In the genomic region with DNA sequence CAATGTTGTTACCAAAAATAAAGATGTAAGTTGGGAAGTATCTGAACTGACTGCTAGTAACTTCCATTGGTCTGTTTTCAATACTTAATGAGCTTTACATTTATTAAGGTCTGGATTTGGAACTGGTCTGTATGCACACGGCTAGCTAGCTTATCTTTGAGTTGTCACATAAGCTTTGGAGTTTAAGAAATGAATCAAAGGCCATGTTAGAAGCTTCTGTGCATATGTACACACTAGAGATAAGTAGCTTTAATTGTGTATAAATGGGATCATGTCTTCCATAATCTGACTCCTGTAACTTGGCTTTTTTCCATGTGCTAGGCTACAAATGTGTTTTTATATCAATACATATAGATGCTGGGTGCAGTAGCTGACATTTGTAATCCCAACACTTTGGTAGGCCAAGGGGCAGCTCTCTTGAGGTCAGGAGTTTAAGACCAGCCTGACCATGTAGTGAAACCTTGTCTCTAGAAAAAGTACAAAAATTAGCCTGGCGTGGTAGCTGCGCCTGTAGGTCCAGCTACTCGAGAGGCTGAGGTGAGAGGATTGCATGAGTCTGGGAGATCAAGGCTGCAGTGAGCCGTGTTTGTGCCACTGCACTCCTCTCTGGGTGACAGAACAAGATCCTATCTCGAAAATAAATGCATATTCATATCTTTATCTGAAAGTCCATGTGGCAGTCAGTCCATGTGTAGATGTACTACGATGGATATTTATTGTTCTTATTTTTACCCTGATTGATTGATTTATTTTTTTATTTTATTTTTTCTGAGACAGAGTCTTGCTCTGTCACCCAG, we compare ENCODE assay signal across 15 cellular contexts. TPM values are rescaled to one million over a fixed set of nuclear protein-coding genes. Genes with fewer than 3 reads are reported as not detected.
DNase-seq lines count a peak whose midpoint lies in the region; ATAC-seq, FAIRE-seq and TF ChIP-seq lines count a peak whose summit lies in the region.
"Had no signal": no experiment of that assay in that cellular context is flagged by ENCODE, and none has a peak within 500 bp of the region (broad histone marks: within the 10 kb centered on the region; RNA-seq: fewer than 3 reads in every experiment).

No MANE protein-coding gene starts in this region.

- TF ChIP-seq CTCF in A549 (IDR thresholded peaks at IDR 0.05), result no peak
- TF ChIP-seq CTCF in BE2C (IDR thresholded peaks at IDR 0.05; ENCODE audit: low read depth, low read length), result no peak
- no peak for TF ChIP-seq CTCF in K562 (IDR thresholded peaks at IDR 0.05 in 2 of 3, conservative IDR thresholded peaks at IDR 0.05 in 1 of 3; ENCODE audit: insufficient read depth in 2 of 3, low read depth in 1 of 3, low read length in 3 of 3)
- no peak for TF ChIP-seq CTCF in brain microvascular endothelial cell (IDR thresholded peaks at IDR 0.05; ENCODE audit: low read depth, low read length, missing control alignments)
- no peak for TF ChIP-seq CTCF in GM10266 (IDR thresholded peaks at IDR 0.05; ENCODE audit: control insufficient read depth, insufficient read depth, low read depth, missing control alignments)

- H3K4me2 ChIP-seq in A549 (no peak overlapping the region), K562 (ENCODE audit: insufficient read depth, low read length) (no peak overlapping the region)
- H3K4me2 ChIP-seq: BLaER1 treated with 17β-estradiol and CSF1 and Interleukin-3, amounts not matched to agents 10 nM and 100 nM had no signal

- H3K9me3 ChIP-seq in A549 (no peaks in the 10 kb centered on the region), BE2C (no peaks in the 10 kb centered on the region), K562 (replicated peaks; ENCODE audit: control insufficient read depth, insufficient read depth, low read depth, low read length) (no peaks in the 10 kb centered on the region), MG63 (no peaks in the 10 kb centered on the region)

- TF ChIP-seq EP300 in A549 (IDR thresholded peaks at IDR 0.05) (no peak), K562 (IDR thresholded peaks at IDR 0.05; ENCODE audit: low read length) (no peak)

- no peaks in the 10 kb centered on the region for H3K27me3 ChIP-seq in BE2C
- H3K27me3 ChIP-seq in K562 (ENCODE audit: control insufficient read depth in 2 of 2, insufficient read depth in 2 of 2, low read length in 2 of 2), result no peaks in the 10 kb centered on the region
- H3K27me3 ChIP-seq in brain microvascular endothelial cell (replicated peaks), result no peaks in the 10 kb centered on the region
- no peaks in the 10 kb centered on the region for H3K27me3 ChIP-seq in MG63
- H3K27me3 ChIP-seq: BLaER1 treated with 17β-estradiol and CSF1 and Interleukin-3, amounts not matched to agents 10 nM and 100 nM had no signal

- H3K36me3 ChIP-seq in BE2C (peaks cover 66% of the 10 kb centered on the region), K562 (ENCODE audit: control insufficient read depth, insufficient read depth, low read length) (peaks cover 93% of the 10 kb centered on the region), brain microvascular endothelial cell (replicated peaks) (peaks cover 59% of the 10 kb centered on the region), MG63 (peaks cover 90% of the 10 kb centered on the region)

- H3K9ac ChIP-seq in K562 (ENCODE audit: insufficient read depth in 1 of 2, low read depth in 2 of 2, low read length in 2 of 2), result no peak overlapping the region; a peak in 1 of 4 replicates
- H3K9ac ChIP-seq: BLaER1 treated with 17β-estradiol and CSF1 and Interleukin-3, amounts not matched to agents 10 nM and 100 nM; GM23248 had no signal

- TF ChIP-seq POLR2A in A549 (IDR thresholded peaks at IDR 0.05; ENCODE audit: low read length) (no peak), K562 (conservative IDR thresholded peaks at IDR 0.05) (no peak)

- H3K79me2 ChIP-seq in K562 (ENCODE audit: control insufficient read depth, insufficient read depth, low read length), result peaks cover 30% of the 10 kb centered on the region

- CTCF ChIA-PET in A549 (lab: Yijun Ruan, JAX) (no interaction called here), K562 (lab: Yijun Ruan, JAX; ENCODE audit: low intra/inter-chr PET ratio) (no interaction called here)

- in situ Hi-C loops in K562 (cut with MboI) (no loop called here), brain microvascular endothelial cell (cut with HindIII; ENCODE audit: low pct_ligation_motif_present, low sequenced_read_pairs) (no loop called here)

- TF ChIP-seq RAD21 in A549 (conservative IDR thresholded peaks at IDR 0.05 in 1 of 2, IDR thresholded peaks at IDR 0.05 in 1 of 2), result no peak
- no peak for TF ChIP-seq RAD21 in K562 (CRISPR knock-in tag; conservative IDR thresholded peaks at IDR 0.05 in 1 of 2, IDR thresholded peaks at IDR 0.05 in 1 of 2)

- no peak overlapping the region for H3K4me3 ChIP-seq in A549
- H3K4me3 ChIP-seq in BE2C (ENCODE audit: low read depth, low read length), result no peak overlapping the region
- H3K4me3 ChIP-seq in K562, result no peak overlapping the region
- no peak overlapping the region for H3K4me3 ChIP-seq in brain microvascular endothelial cell (ENCODE audit: low read depth, low read length)
- no peak overlapping the region for H3K4me3 ChIP-seq in MG63
- H3K4me3 ChIP-seq: BLaER1 treated with 17β-estradiol and CSF1 and Interleukin-3, amounts not matched to agents 10 nM and 100 nM; GM23248 had no signal

- ATAC-seq in A549 (no peak), K562 (no peak), HG03135 (IDR thresholded peaks at IDR 0.05; ENCODE audit: unreplicated experiment) (no peak)
- ATAC-seq: CD8-positive, alpha-beta T cell had no signal

- POLR2A ChIA-PET in A549 (lab: Yijun Ruan, JAX) (no interaction called here), K562 (lab: Yijun Ruan, JAX) (interaction anchor here (1.6 to 2.0 kb wide), 2 partner anchors 20 to 27 kb away, joined by 5 read pairs; a partner anchor contains a TSS)

- no peaks in the 10 kb centered on the region for H3K9me1 ChIP-seq in K562 (ENCODE audit: control insufficient read depth, insufficient read depth, low read length)

- no peak overlapping the region for H3K27ac ChIP-seq in A549
- no peak overlapping the region for H3K27ac ChIP-seq in K562 (ENCODE audit: extremely low read depth, low read depth, low read length)
- no peak overlapping the region for H3K27ac ChIP-seq in brain microvascular endothelial cell
- H3K27ac ChIP-seq: BLaER1 treated with 17β-estradiol and CSF1 and Interleukin-3, amounts not matched to agents 10 nM and 100 nM; GM23248 had no signal

- BruUV-seq in K562 (replicated peaks; lab: Mats Ljungman, UMichigan), result no TSS peak

- DNase-seq in A549 (ENCODE audit: low read depth in 1 of 2, low spot score in 1 of 2), result no peak
- DNase-seq in BE2C, result peak; percentile 33
- DNase-seq in NCI-H82 (lab: John Stamatoyannopoulos, UW), result peak; percentile 96
- no peak for DNase-seq in K562 (ENCODE audit: extremely low read depth in 1 of 4, low spot score in 3 of 4)
- no peak for DNase-seq in brain microvascular endothelial cell
- no peak for DNase-seq in GM10266 (ENCODE audit: extremely low spot score)
- DNase-seq in MG63, result no peak
- DNase-seq: Calu3; CD8-positive, alpha-beta T cell; GM23248; HCEC 1CT had no signal

- no peaks in the 10 kb centered on the region for H4K20me1 ChIP-seq in K562 (replicated peaks; ENCODE audit: control insufficient read depth, insufficient read depth, low read length)

- WGBS in A549 (ENCODE audit: missing lambda C conversion rate), result 95% methylated on average over 7 of the region's 7 CpGs
- 87% methylated on average over 7 of the region's 7 CpGs for WGBS in K562 (ENCODE audit: insufficient coverage, low coverage, missing lambda C conversion rate)

- FAIRE-seq in A549 (lab: Jason Lieb, UNC) (peak; percentile 49), K562 (lab: Jason Lieb, UNC) (peak; percentile 11)
- FAIRE-seq: GM12892, GM18507 had no signal

- H2AFZ ChIP-seq in K562 (ENCODE audit: low read depth, low read length), result no peak overlapping the region
- H2AFZ ChIP-seq: GM23248 had no signal

- intact Hi-C loops in K562 (cut with micrococcal nuclease), result no loop called here

- H3K4me1 ChIP-seq in A549, result no peaks in the 10 kb centered on the region
- 0 out of 2 replicates have a peak, but pooled peaks cover 7% of the 10 kb centered on the region for H3K4me1 ChIP-seq in BE2C
- H3K4me1 ChIP-seq in K562 (replicated peaks in 1 of 2; ENCODE audit: control insufficient read depth in 2 of 2, insufficient read depth in 2 of 2, low read length in 2 of 2), result no peaks in the 10 kb centered on the region
- H3K4me1 ChIP-seq: BLaER1 treated with 17β-estradiol and CSF1 and Interleukin-3, amounts not matched to agents 10 nM and 100 nM had no signal

TF ChIP-seq in A549, 52 proteins besides CTCF, POLR2A, EP300 and RAD21 (continues in another document):
- TF ChIP-seq FOXS1 (CRISPR knock-in tag; IDR thresholded peaks at IDR 0.05) (no peak), ESRRA (IDR thresholded peaks at IDR 0.05; ENCODE audit: borderline replicate concordance, low read length) (no peak)

RNA-seq across cellular contexts. Expression of a gene that starts 27.2 kb away (rescaled TPM):
- polyA plus RNA-seq in A549 (2011; rRNA removed) (328 and 353 TPM in 2 replicates), A549 (2017; fragmentation: RNase III; extraction: RNeasy Plus Mini Kit Qiagen cat#74134 plus additional on column Dnase treatment) (294 to 325 TPM (median 298 TPM) in 3 replicates), K562 (2011; rRNA removed) (131 and 134 TPM in 2 replicates), K562 (2014; fragmentation: Illumina TruSeq; extraction: Trizol) (384 and 426 TPM in 2 replicates), K562 (2014; fragmentation: Nextera tagmentation; extraction: Ambion mirVana) (100 to 1,000 TPM; 304 to 480 TPM), K562 (2014; rRNA removed) (178 and 212 TPM in 2 replicates)
- 165 and 183 TPM in 2 replicates for polyA plus RNA-seq in A549 (2012; cell fraction: cytosol; rRNA removed)
- polyA plus RNA-seq in A549 (2012; cell fraction: nucleus; rRNA removed), result 109 and 174 TPM in 2 replicates
- polyA minus RNA-seq in A549 (2011; rRNA and poly(A)+ RNA removed), result 313 and 331 TPM in 2 replicates
- 208 TPM for polyA plus RNA-seq in BE2C (2012; ENCODE audit: insufficient read depth, insufficient read length, low read depth)
- 153 and 264 TPM in 2 replicates for total RNA-seq in K562 (2011; cell fraction: chromatin; rRNA removed; ENCODE audit: low replicate concordance)
- total RNA-seq in K562 (2011; cell fraction: nucleolus; rRNA removed), result 74.7 and 102 TPM in 2 replicates
- total RNA-seq in K562 (2011; cell fraction: nucleoplasm; rRNA removed), result 123 and 141 TPM in 2 replicates
- total RNA-seq in K562 (2014; rRNA removed) (61.6 and 71.6 TPM in 2 replicates), K562 (2014; rRNA removed; fragmentation: Illumina TruSeq; extraction: Trizol) (54.2 and 58.4 TPM in 2 replicates), K562 (2015; rRNA removed; fragmentation: Illumina TruSeq; extraction: Trizol) (45.6 and 53.5 TPM in 2 replicates), K562 (2021) (305 and 308 TPM in 2 replicates)
- 79.2 and 99.4 TPM in 2 replicates for polyA plus RNA-seq in K562 (2011; cell fraction: cytosol; rRNA removed)
- 112 and 126 TPM in 2 replicates for polyA plus RNA-seq in K562 (2011; cell fraction: nucleus; rRNA removed)
- polyA plus RNA-seq in K562 (2012), result 257 and 409 TPM in 2 replicates
- 285 and 362 TPM in 2 replicates for polyA minus RNA-seq in K562 (2011; rRNA and poly(A)+ RNA removed)
- 147 and 208 TPM in 2 replicates for polyA minus RNA-seq in K562 (2011; cell fraction: cytosol; rRNA and poly(A)+ RNA removed)
- polyA minus RNA-seq in K562 (2011; cell fraction: nucleus; rRNA and poly(A)+ RNA removed), result 47.4 and 65.0 TPM in 2 replicates
- 43.9 and 81.8 TPM in 2 replicates for total RNA-seq in MG63 (2014; rRNA removed; shearing (Covaris generic); ENCODE audit: low replicate concordance)

Comparison
In these comparisons a context has a peak if more than half of its experiments do, and no peak if none do; other contexts are left out.
1. DNase-seq: peak in BE2C (single experiment) and NCI-H82 (single experiment); none in A549 (0 of 2), K562 (0 of 4), brain microvascular endothelial cell (single experiment), GM10266 (single experiment) and MG63 (single experiment).